Comparison of ENCODE assay signal across 1 cellular context in the genomic region with DNA sequence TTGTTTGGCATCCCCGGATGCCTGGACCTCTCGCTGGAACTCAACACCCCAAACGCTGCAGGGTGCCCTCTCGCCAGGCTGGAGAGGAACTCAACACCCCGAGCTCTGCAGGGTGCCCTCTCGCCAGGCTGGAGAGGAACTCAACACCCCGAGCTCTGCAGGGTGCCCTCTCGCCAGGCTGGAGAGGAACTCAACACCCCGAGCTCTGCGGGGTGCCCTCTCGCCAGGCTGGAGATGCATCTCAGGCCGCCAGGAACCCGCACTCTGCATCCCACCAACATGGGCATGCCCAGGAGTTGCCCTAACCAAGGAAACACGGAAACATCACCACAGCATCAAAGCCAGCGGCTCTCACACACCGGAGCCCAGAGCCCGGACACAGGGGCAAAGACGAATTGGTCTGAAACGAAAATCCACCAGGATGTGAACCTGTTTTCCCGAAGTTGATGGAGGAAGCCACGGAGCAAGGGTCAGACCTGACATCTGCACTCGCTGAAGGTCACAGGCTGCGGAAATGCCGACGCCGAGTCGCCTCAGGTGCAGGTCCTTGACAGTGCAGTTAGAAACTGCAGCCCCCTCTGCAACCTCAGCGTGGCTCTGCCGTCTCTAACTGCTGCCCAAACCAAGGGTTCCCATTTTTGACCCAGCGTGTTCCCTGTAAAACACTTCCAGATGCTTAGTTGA.
A peak's percentile ranks its signal among the peaks of the same experiment; 100 is the strongest.
TF ChIP-seq lines count a peak whose summit lies in the region.

No MANE protein-coding gene starts in this region.

TF ChIP-seq in K562, 482 proteins besides CTCF, POLR2A, EP300 and RAD21:
- TF ChIP-seq LARP7 (IDR thresholded peaks at IDR 0.05) (no peak), EZH2 (IDR thresholded peaks at IDR 0.05; ENCODE audit: borderline replicate concordance, low read depth, low read length) (0 out of 2 replicates have a peak, but pooled peaks have one; percentile 16)
